Comparison of ENCODE assay signal across 15 cellular contexts in the genomic region with DNA sequence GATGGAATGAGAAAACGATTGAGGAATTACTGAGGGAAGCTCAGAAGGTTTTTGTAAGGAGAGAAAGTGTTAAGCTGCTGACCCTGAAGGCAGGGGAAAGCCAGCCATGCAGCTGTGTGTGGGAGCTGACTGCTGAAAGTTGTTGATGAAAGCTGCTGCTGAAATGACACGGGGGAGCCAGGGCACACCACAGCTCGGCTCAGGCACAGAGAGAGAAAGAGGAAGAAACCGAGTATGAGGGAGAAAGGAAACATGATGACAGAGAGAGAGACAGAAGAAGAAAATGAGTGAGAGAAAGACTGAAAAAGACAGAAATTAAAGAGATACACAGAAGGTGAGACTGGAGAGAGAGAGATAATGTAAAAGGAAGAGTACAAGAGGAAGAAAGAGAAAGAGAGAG.
DNase-seq lines count a peak whose midpoint lies in the region; ATAC-seq and TF ChIP-seq lines count a peak whose summit lies in the region.
"Had no signal": no experiment of that assay in that cellular context is flagged by ENCODE, and none has a peak within 500 bp of the region (broad histone marks: within the 10 kb centered on the region; RNA-seq: fewer than 3 reads in every experiment).

No MANE protein-coding gene starts in this region.

- H3K27ac Mint-ChIP-seq in GM23338 = no peak overlapping the region
- H3K27ac Mint-ChIP-seq in endodermal cell = no peak overlapping the region
- no peak overlapping the region for H3K27ac Mint-ChIP-seq in CD4-positive, alpha-beta T cell
- H3K27ac Mint-ChIP-seq: activated CD4-positive, alpha-beta T cell treated with anti-CD3 and anti-CD28 coated beads, Interleukin-2, amount 10 ng/mL, durations not matched to agents 24 days and 14 days had no signal

- no peaks in the 10 kb centered on the region for H3K27me3 ChIP-seq in GM23338 (ENCODE audit: insufficient read depth)
- H3K27me3 ChIP-seq in endodermal cell (ENCODE audit: control insufficient read depth, insufficient read depth, low read length, poor library complexity, severe bottlenecking) = no peaks in the 10 kb centered on the region
- H3K27me3 ChIP-seq in WERI-Rb-1 (ENCODE audit: insufficient read depth, low read depth, severe bottlenecking) = no peaks in the 10 kb centered on the region
- no peaks in the 10 kb centered on the region for H3K27me3 ChIP-seq in gastroesophageal sphincter
- H3K27me3 ChIP-seq in CD4-positive, alpha-beta T cell (ENCODE audit: control insufficient read depth, insufficient read depth, low read length) = no peaks in the 10 kb centered on the region

- peak; percentile 21 for DNase-seq in GM10248 (ENCODE audit: extremely low spot score)
- DNase-seq in GM23338 (ENCODE audit: low spot score) = no peak
- peak; percentile 61 for DNase-seq in MV-4-11 (lab: John Stamatoyannopoulos, UW)
- peak; percentile 21 for DNase-seq in kidney glomerular epithelial cell (lab: John Stamatoyannopoulos, UW)
- DNase-seq in endodermal cell = no peak
- DNase-seq in WERI-Rb-1 = no peak
- no peak for DNase-seq in CD4-positive, alpha-beta T cell
- DNase-seq: activated CD4-positive, alpha-beta T cell treated with anti-CD3 and anti-CD28 coated beads, Interleukin-2, amount 10 ng/mL, durations not matched to agents 24 days and 14 days; activated effector memory CD4-positive, alpha-beta T cell treated with anti-CD3 and anti-CD28 coated beads, Interleukin-2, amount 50 U/mL, for 16 hours; cerebellar nuclear complex; DND-41; NCI-H1105 treated with DMSO at 0.1 percent for 48 hours; NCI-H748 treated with DMSO at 0.1 percent for 48 hours had no signal

- no peak overlapping the region for H3K27ac ChIP-seq in GM23338 (ENCODE audit: low read depth)
- H3K27ac ChIP-seq in endodermal cell (ENCODE audit: low read depth, low read length) = no peak overlapping the region
- no peak overlapping the region for H3K27ac ChIP-seq in WERI-Rb-1
- H3K27ac ChIP-seq in gastroesophageal sphincter = peak overlapping the region in 1 of 4 donors; percentile 43
- H3K27ac ChIP-seq in CD4-positive, alpha-beta T cell (ENCODE audit: low read depth, low read length) = no peak overlapping the region
- H3K27ac ChIP-seq: SK-N-MC had no signal

- no peak for ATAC-seq in GM23338
- ATAC-seq in gastroesophageal sphincter = no peak
- no peak for ATAC-seq in CD4-positive, alpha-beta T cell (ENCODE audit: poor library complexity)

- no peak for TF ChIP-seq EP300 in gastroesophageal sphincter (IDR thresholded peaks at IDR 0.05)

- H3K4me3 Mint-ChIP-seq in GM23338 (no peak overlapping the region), endodermal cell (no peak overlapping the region)
- H3K4me3 Mint-ChIP-seq in CD4-positive, alpha-beta T cell = no peak overlapping the region
- H3K4me3 Mint-ChIP-seq: activated CD4-positive, alpha-beta T cell treated with anti-CD3 and anti-CD28 coated beads, Interleukin-2, amount 10 ng/mL, durations not matched to agents 24 days and 14 days had no signal

- no peak for TF ChIP-seq POLR2A in gastroesophageal sphincter (IDR thresholded peaks at IDR 0.05)

- H3K9ac ChIP-seq in endodermal cell (ENCODE audit: extremely low read depth, low read length, poor library complexity, severe bottlenecking) = no peak overlapping the region

- H3K4me1 ChIP-seq in GM23338 (ENCODE audit: insufficient read depth) = no peaks in the 10 kb centered on the region
- no peaks in the 10 kb centered on the region for H3K4me1 ChIP-seq in endodermal cell (ENCODE audit: control insufficient read depth, insufficient read depth, low read length)
- H3K4me1 ChIP-seq in gastroesophageal sphincter = peaks cover 0 to 15% (median 0%) of the 10 kb centered on the region in 3 donors

- TF ChIP-seq CTCF in GM10248 (IDR thresholded peaks at IDR 0.05; ENCODE audit: control extremely low read depth, extremely low read depth, low read depth, missing control alignments) (no peak), GM23338 (conservative IDR thresholded peaks at IDR 0.05; ENCODE audit: low read depth in 2 of 2) (no peak), endodermal cell (conservative IDR thresholded peaks at IDR 0.05) (no peak), WERI-Rb-1 (IDR thresholded peaks at IDR 0.05; ENCODE audit: low read depth, low read length) (no peak), gastroesophageal sphincter (IDR thresholded peaks at IDR 0.05) (no peak)
- no peak for TF ChIP-seq CTCF in CD4-positive, alpha-beta T cell (IDR thresholded peaks at IDR 0.05)

- CTCF ChIA-PET in GM10248 (lab: Yijun Ruan, JAX) = no interaction called here
- CTCF ChIA-PET in CD4-positive, alpha-beta T cell (lab: Charles Lee) = no interaction called here

- peaks cover 8% of the 10 kb centered on the region; the same call in 1 of the 2 replicates for H3K9me2 ChIP-seq in GM23338 (ENCODE audit: insufficient read depth)

- H3K9me3 Mint-ChIP-seq in GM23338 (no peaks in the 10 kb centered on the region), endodermal cell (no peaks in the 10 kb centered on the region)
- H3K9me3 Mint-ChIP-seq in CD4-positive, alpha-beta T cell = no peaks in the 10 kb centered on the region
- H3K9me3 Mint-ChIP-seq: activated CD4-positive, alpha-beta T cell treated with anti-CD3 and anti-CD28 coated beads, Interleukin-2, amount 10 ng/mL, durations not matched to agents 24 days and 14 days had no signal

- intact Hi-C loops in CD4-positive, alpha-beta T cell (cut with DNase I, micrococcal nuclease) = no loop called here

- H3K27me3 Mint-ChIP-seq in GM23338 (ENCODE audit: insufficient read depth, low read depth, poor library complexity) (no peaks in the 10 kb centered on the region), endodermal cell (ENCODE audit: insufficient read depth) (peaks cover 2% of the 10 kb centered on the region)
- H3K27me3 Mint-ChIP-seq in CD4-positive, alpha-beta T cell = no peaks in the 10 kb centered on the region
- H3K27me3 Mint-ChIP-seq: activated CD4-positive, alpha-beta T cell treated with anti-CD3 and anti-CD28 coated beads, Interleukin-2, amount 10 ng/mL, durations not matched to agents 24 days and 14 days had no signal

- no peaks in the 10 kb centered on the region for H3K79me2 ChIP-seq in GM23338 (replicated peaks; ENCODE audit: insufficient read depth)

- no peaks in the 10 kb centered on the region for H3K36me3 ChIP-seq in GM23338 (ENCODE audit: insufficient read depth)
- H3K36me3 ChIP-seq in endodermal cell (ENCODE audit: control insufficient read depth, insufficient read depth, low read length) = no peaks in the 10 kb centered on the region
- no peaks in the 10 kb centered on the region for H3K36me3 ChIP-seq in WERI-Rb-1
- no peaks in the 10 kb centered on the region for H3K36me3 ChIP-seq in gastroesophageal sphincter

- peaks cover 16% of the 10 kb centered on the region; the same call in 2 of the 3 replicates for H3K4me1 Mint-ChIP-seq in GM23338
- peaks cover 7% of the 10 kb centered on the region for H3K4me1 Mint-ChIP-seq in endodermal cell
- no peaks in the 10 kb centered on the region for H3K4me1 Mint-ChIP-seq in CD4-positive, alpha-beta T cell (ENCODE audit: low read depth)
- H3K4me1 Mint-ChIP-seq: activated CD4-positive, alpha-beta T cell treated with anti-CD3 and anti-CD28 coated beads, Interleukin-2, amount 10 ng/mL, durations not matched to agents 24 days and 14 days had no signal

- H3K4me3 ChIP-seq in GM23338 (no peak overlapping the region), endodermal cell (ENCODE audit: low read length) (no peak overlapping the region), WERI-Rb-1 (ENCODE audit: low read depth, low read length) (no peak overlapping the region), gastroesophageal sphincter (no peak overlapping the region)
- H3K4me3 ChIP-seq: SK-N-MC had no signal

- H3F3A ChIP-seq in GM23338 (replicated peaks; ENCODE audit: low read depth) = no peaks in the 10 kb centered on the region

- H3K36me3 Mint-ChIP-seq in GM23338 (ENCODE audit: low read depth) (no peaks in the 10 kb centered on the region), endodermal cell (ENCODE audit: low read depth) (no peaks in the 10 kb centered on the region)
- no peaks in the 10 kb centered on the region for H3K36me3 Mint-ChIP-seq in CD4-positive, alpha-beta T cell (ENCODE audit: low read depth)

- 65 to 74% methylated on average over 4 of the region's 4 CpGs for WGBS in endodermal cell (ENCODE audit: insufficient coverage in 1 of 2, insufficient read length in 1 of 2), 2 experiments
- 7 to 14% methylated on average over 4 of the region's 4 CpGs for WGBS in gastroesophageal sphincter (ENCODE audit: low coverage in 1 of 2), 2 donors

- H2AFZ ChIP-seq in GM23338 = peak overlapping the region; percentile 84; the same call in 1 of the 2 replicates

- no peaks in the 10 kb centered on the region for H4K20me1 ChIP-seq in GM23338 (replicated peaks; ENCODE audit: insufficient read depth)

- H3K4me2 ChIP-seq in GM23338 = no peak overlapping the region

- POLR2A ChIA-PET in GM10248 (lab: Yijun Ruan, JAX) = no interaction called here
- POLR2A ChIA-PET in CD4-positive, alpha-beta T cell (lab: Charles Lee) = no interaction called here

- H3K9me3 ChIP-seq in endodermal cell (ENCODE audit: control insufficient read depth, low read length) (no peaks in the 10 kb centered on the region), WERI-Rb-1 (ENCODE audit: severe bottlenecking) (no peaks in the 10 kb centered on the region), gastroesophageal sphincter (no peaks in the 10 kb centered on the region)
- no peaks in the 10 kb centered on the region for H3K9me3 ChIP-seq in CD4-positive, alpha-beta T cell (ENCODE audit: control insufficient read depth, low read length)

TF ChIP-seq in GM23338, 12 proteins besides CTCF, POLR2A, EP300 and RAD21 (continues in another document):
- no peak for TF ChIP-seq ZNF114 (CRISPR knock-in tag; IDR thresholded peaks at IDR 0.05)
- no peak for TF ChIP-seq POLR2AphosphoS5 (IDR thresholded peaks at IDR 0.05; ENCODE audit: low read depth)
- TF ChIP-seq JUNB (IDR thresholded peaks at IDR 0.05; ENCODE audit: unreplicated experiment) = no peak
- no peak for TF ChIP-seq CREB1 (CRISPR knock-in tag; IDR thresholded peaks at IDR 0.05; ENCODE audit: low read depth)
- TF ChIP-seq EZH2 (IDR thresholded peaks at IDR 0.05; ENCODE audit: low read depth, unreplicated experiment) = no peak
- TF ChIP-seq ZNF331 (CRISPR knock-in tag; IDR thresholded peaks at IDR 0.05; ENCODE audit: low read depth) = no peak
- TF ChIP-seq EZH2phosphoT487 (IDR thresholded peaks at IDR 0.05; ENCODE audit: unreplicated experiment) = no peak
- no peak for TF ChIP-seq NANOG (IDR thresholded peaks at IDR 0.05; ENCODE audit: borderline replicate concordance)

Comparison
In these comparisons a context has a peak if more than half of its experiments do, and no peak if none do; other contexts are left out.
1. DNase-seq: peak in GM10248 (single experiment), MV-4-11 (single experiment) and kidney glomerular epithelial cell (single experiment); none in GM23338 (single experiment), endodermal cell (single experiment), WERI-Rb-1 (single experiment) and CD4-positive, alpha-beta T cell (0 of 10).